8 cellular contexts compared by ENCODE assay signal in genomic region chr10:133318494-133319127, GRCh38. TPM values are rescaled to one million over a fixed set of nuclear protein-coding genes. Genes with fewer than 3 reads are reported as not detected.
A peak's percentile ranks its signal among the peaks of the same experiment; 100 is the strongest.
DNase-seq lines count a peak whose midpoint lies in the region; ATAC-seq, FAIRE-seq and TF ChIP-seq lines count a peak whose summit lies in the region.

No MANE protein-coding gene starts in this region.

- H3K36me3 ChIP-seq in GM23338 (ENCODE audit: insufficient read depth) (no peaks in the 10 kb centered on the region), keratinocyte (ENCODE audit: control insufficient read depth in 2 of 2, extremely low read depth in 1 of 2, insufficient read depth in 2 of 2, low read length in 2 of 2) (no peaks in the 10 kb centered on the region)

- H3K9me1 ChIP-seq in keratinocyte (ENCODE audit: control insufficient read depth, extremely low read depth, insufficient read depth, low read length), result no peaks in the 10 kb centered on the region

- no peaks in the 10 kb centered on the region for H3K4me1 ChIP-seq in GM23338 (ENCODE audit: insufficient read depth)
- no peaks in the 10 kb centered on the region for H3K4me1 ChIP-seq in keratinocyte (ENCODE audit: control insufficient read depth, extremely low read depth, insufficient read depth, low read length)

- intact Hi-C loops in MCF 10A (cut with micrococcal nuclease), result loop anchor here (10.0 kb wide), 1 partner anchor 664 kb away; no protein-coding TSS in a partner anchor

- no peak overlapping the region for H3K9ac ChIP-seq in keratinocyte (ENCODE audit: control insufficient read depth, extremely low read depth, insufficient read depth, low read length)

- no peaks in the 10 kb centered on the region for H3K79me2 ChIP-seq in GM23338 (replicated peaks; ENCODE audit: insufficient read depth)
- H3K79me2 ChIP-seq in keratinocyte (ENCODE audit: control insufficient read depth, insufficient read depth, low read length), result no peaks in the 10 kb centered on the region

- H3K27ac ChIP-seq in GM23338 (ENCODE audit: low read depth) (no peak overlapping the region), keratinocyte (ENCODE audit: control insufficient read depth, insufficient read depth, low read length) (no peak overlapping the region)

- DNase-seq in DMS53 (lab: John Stamatoyannopoulos, UW) (peak; percentile 92), GM23338 (ENCODE audit: low spot score) (peak; percentile 88), NCI-H1092 (lab: John Stamatoyannopoulos, UW) (peak; percentile 60), UCSD-AML1 (lab: John Stamatoyannopoulos, UW; ENCODE audit: unreplicated experiment) (peak; percentile 83), MCF 10A (ENCODE audit: unreplicated experiment) (peak; percentile 66), keratinocyte (ENCODE audit: low read depth, low spot score) (no peak)
- DNase-seq in stimulated activated CD4-positive, alpha-beta T cell treated with anti-CD3 and anti-CD28 coated beads, Interleukin-2, amount 100 ng/mL, for 24 hours, result peak; percentile 73 to 78

- H3K36me3 Mint-ChIP-seq in GM23338 (ENCODE audit: low read depth) (no peaks in the 10 kb centered on the region; the same call in 2 of the 3 replicates), MCF 10A (ENCODE audit: insufficient read depth, unreplicated experiment) (no peaks in the 10 kb centered on the region)

- H2AFZ ChIP-seq in GM23338 (peak overlapping the region; percentile 59; the same call in 1 of the 2 replicates), keratinocyte (ENCODE audit: control insufficient read depth, low read length) (peak overlapping the region; percentile 85)

- peaks cover 24% of the 10 kb centered on the region for H3K27me3 Mint-ChIP-seq in GM23338 (ENCODE audit: insufficient read depth, low read depth, poor library complexity)
- peaks cover 13% of the 10 kb centered on the region for H3K27me3 Mint-ChIP-seq in MCF 10A (ENCODE audit: insufficient read depth, unreplicated experiment)

- POLR2A ChIA-PET in MCF 10A (lab: Yijun Ruan, JAX), result no interaction called here

- peak overlapping the region; percentile 64 for H3K4me3 ChIP-seq in GM23338
- H3K4me3 ChIP-seq in keratinocyte (ENCODE audit: control insufficient read depth in 2 of 3, extremely low read depth in 1 of 3, insufficient read depth in 2 of 3, low read depth in 1 of 3, low read length in 3 of 3), result peak overlapping the region; percentile 35 to 44 (median 38)

- peak; percentile 77 to 93 for TF ChIP-seq CTCF in GM23338 (conservative IDR thresholded peaks at IDR 0.05; ENCODE audit: low read depth in 2 of 2)
- peak; percentile 75 for TF ChIP-seq CTCF in MCF 10A (IDR thresholded peaks at IDR 0.05; ENCODE audit: unreplicated experiment)
- peak; percentile 60 to 94 (median 93) for TF ChIP-seq CTCF in keratinocyte (optimal IDR thresholded peaks at IDR 0.05 in 1 of 3, IDR thresholded peaks at IDR 0.05 in 1 of 3, conservative IDR thresholded peaks at IDR 0.05 in 1 of 3; ENCODE audit: extremely low read depth in 1 of 3, insufficient read depth in 2 of 3, low read length in 3 of 3)

- H3K27ac Mint-ChIP-seq in GM23338, result no peak overlapping the region
- no peak overlapping the region for H3K27ac Mint-ChIP-seq in MCF 10A (ENCODE audit: low read depth, unreplicated experiment)

- no peaks in the 10 kb centered on the region for H3K9me3 ChIP-seq in keratinocyte (ENCODE audit: control insufficient read depth, low read depth, low read length)

- dilution Hi-C loops in keratinocyte (cut with MboI; ENCODE audit: extremely low pct_ligation_motif_present, low sequenced_read_pairs), result no loop called here

- H3F3A ChIP-seq in GM23338 (replicated peaks; ENCODE audit: low read depth), result 0 out of 2 replicates have a peak, but pooled peaks cover 3% of the 10 kb centered on the region

- H4K20me1 ChIP-seq in GM23338 (replicated peaks; ENCODE audit: insufficient read depth), result no peaks in the 10 kb centered on the region
- H4K20me1 ChIP-seq in keratinocyte (ENCODE audit: control insufficient read depth, extremely low read depth, insufficient read depth, low read length), result no peaks in the 10 kb centered on the region

- no peaks in the 10 kb centered on the region for H3K9me2 ChIP-seq in GM23338 (ENCODE audit: insufficient read depth)

- FAIRE-seq in keratinocyte (lab: Jason Lieb, UNC), result no peak

- BruUV-seq in MCF 10A (replicated peaks; lab: Mats Ljungman, UMichigan), result no TSS peak

- no peaks in the 10 kb centered on the region; the same call in 2 of the 3 replicates for H3K4me1 Mint-ChIP-seq in GM23338
- peaks cover 12% of the 10 kb centered on the region for H3K4me1 Mint-ChIP-seq in MCF 10A (ENCODE audit: insufficient read depth, unreplicated experiment)

- ATAC-seq in GM23338, result peak; percentile 98
- ATAC-seq in HG03025 (IDR thresholded peaks at IDR 0.05; ENCODE audit: low FRiP score, unreplicated experiment), result no peak

- H3K4me2 ChIP-seq in GM23338 (peak overlapping the region; percentile 70), keratinocyte (ENCODE audit: control insufficient read depth, extremely low read depth, insufficient read depth, low read depth, low read length) (peak overlapping the region; percentile 77)

- H3K4me3 Mint-ChIP-seq in GM23338 (peak overlapping the region; percentile 68), MCF 10A (ENCODE audit: unreplicated experiment) (peak overlapping the region; percentile 37)

- CTCF ChIA-PET in MCF 10A (lab: Yijun Ruan, JAX), result interaction anchor here (0.6 to 1.0 kb wide), 6 partner anchors 16 to 771 kb away, joined by 3 to 5 read pairs (median 4); no protein-coding TSS in a partner anchor

- H3K27me3 ChIP-seq in GM23338 (ENCODE audit: insufficient read depth) (peaks cover 3% of the 10 kb centered on the region; the same call in 1 of the 2 replicates), keratinocyte (ENCODE audit: control insufficient read depth, extremely low read depth, insufficient read depth, low read length) (peaks cover 3% of the 10 kb centered on the region)

- peaks cover 4% of the 10 kb centered on the region; the same call in 2 of the 3 replicates for H3K9me3 Mint-ChIP-seq in GM23338
- H3K9me3 Mint-ChIP-seq in MCF 10A (ENCODE audit: unreplicated experiment), result no peaks in the 10 kb centered on the region

RNA-seq across cellular contexts. Expression of gene ZNF511, which starts 9.9 kb away (rescaled TPM):
- 41.0 and 41.3 TPM in 2 replicates for total RNA-seq in GM23338 (2014; rRNA removed; shearing (Covaris generic))
- 104 and 114 TPM in 2 replicates for polyA plus RNA-seq in GM23338 (2016; fragmentation: Nextera tagmentation; extraction: Ambion mirVana)
- total RNA-seq in MCF 10A (2022), result 28.9 and 42.7 TPM in 2 replicates
- 15.3 to 22.0 TPM (median 20.2 TPM) in 3 replicates for polyA plus RNA-seq in keratinocyte
- 13.8 TPM for polyA plus RNA-seq in keratinocyte (2011; ENCODE audit: low read depth)
- 11.8 and 12.5 TPM in 2 replicates for polyA plus RNA-seq in keratinocyte (2011; cell fraction: cytosol; rRNA removed)
- 7.4 and 8.4 TPM in 2 replicates for polyA plus RNA-seq in keratinocyte (2011; cell fraction: nucleus; rRNA removed)
- polyA plus RNA-seq in keratinocyte (2012; ENCODE audit: low replicate concordance), result 8.7 and 29.5 TPM in 2 replicates
- polyA minus RNA-seq in keratinocyte, result 11.4 to 25.4 TPM (median 11.7 TPM) in 3 replicates
- 15.0 TPM for polyA minus RNA-seq in keratinocyte (2011; cell fraction: cytosol; rRNA and poly(A)+ RNA removed)
- polyA minus RNA-seq in keratinocyte (2011; cell fraction: nucleus; rRNA and poly(A)+ RNA removed), result 2.8 and 3.7 TPM in 2 replicates

RNA-seq across cellular contexts. Expression of gene TUBGCP2, which starts 9.9 kb away (rescaled TPM):
- 51.5 and 67.7 TPM in 2 replicates for total RNA-seq in GM23338 (2014; rRNA removed; shearing (Covaris generic))
- polyA plus RNA-seq in GM23338 (2016; fragmentation: Nextera tagmentation; extraction: Ambion mirVana), result 56.6 and 59.6 TPM in 2 replicates
- 95.9 and 96.2 TPM in 2 replicates for total RNA-seq in MCF 10A (2022)
- polyA plus RNA-seq in keratinocyte, result 38.0 to 55.8 TPM (median 48.2 TPM) in 3 replicates
- 18.0 TPM for polyA plus RNA-seq in keratinocyte (2011; ENCODE audit: low read depth)
- 40.3 and 41.4 TPM in 2 replicates for polyA plus RNA-seq in keratinocyte (2011; cell fraction: cytosol; rRNA removed)
- polyA plus RNA-seq in keratinocyte (2011; cell fraction: nucleus; rRNA removed), result 58.3 and 61.5 TPM in 2 replicates
- polyA plus RNA-seq in keratinocyte (2012; ENCODE audit: low replicate concordance), result 33.3 and 56.3 TPM in 2 replicates
- 55.2 to 61.1 TPM (median 59.1 TPM) in 3 replicates for polyA minus RNA-seq in keratinocyte
- polyA minus RNA-seq in keratinocyte (2011; cell fraction: cytosol; rRNA and poly(A)+ RNA removed), result 64.1 TPM
- 35.8 and 45.1 TPM in 2 replicates for polyA minus RNA-seq in keratinocyte (2011; cell fraction: nucleus; rRNA and poly(A)+ RNA removed)

RNA-seq across cellular contexts. Expression of gene CALY, which starts 18.1 kb away (rescaled TPM):
- 0.31 and 1.0 TPM in 2 replicates for total RNA-seq in GM23338 (2014; rRNA removed; shearing (Covaris generic))
- polyA plus RNA-seq in GM23338 (2016; fragmentation: Nextera tagmentation; extraction: Ambion mirVana), result 8.0 and 9.0 TPM in 2 replicates
- not detected in 2 replicates for total RNA-seq in MCF 10A (2022)
- polyA plus RNA-seq in keratinocyte, result not detected in 3 replicates
- polyA plus RNA-seq in keratinocyte (2011; ENCODE audit: low read depth), result not detected
- not detected in 2 replicates for polyA plus RNA-seq in keratinocyte (2011; cell fraction: cytosol; rRNA removed)
- not detected in 2 replicates for polyA plus RNA-seq in keratinocyte (2011; cell fraction: nucleus; rRNA removed)
- polyA plus RNA-seq in keratinocyte (2012; ENCODE audit: low replicate concordance), result not detected in 2 replicates
- polyA minus RNA-seq in keratinocyte, result not detected in 3 replicates
- not detected for polyA minus RNA-seq in keratinocyte (2011; cell fraction: cytosol; rRNA and poly(A)+ RNA removed)
- not detected in 2 replicates for polyA minus RNA-seq in keratinocyte (2011; cell fraction: nucleus; rRNA and poly(A)+ RNA removed)

RNA-seq across cellular contexts. Expression of gene PRAP1, which starts 28.6 kb away (rescaled TPM):
- total RNA-seq in GM23338 (2014; rRNA removed; shearing (Covaris generic)), result not detected in 2 replicates
- 0.68 and 1.5 TPM in 2 replicates for polyA plus RNA-seq in GM23338 (2016; fragmentation: Nextera tagmentation; extraction: Ambion mirVana)
- not detected in 2 replicates for total RNA-seq in MCF 10A (2022)
- polyA plus RNA-seq in keratinocyte, result not detected in 3 replicates
- polyA plus RNA-seq in keratinocyte (2011; ENCODE audit: low read depth), result not detected
- not detected in 2 replicates for polyA plus RNA-seq in keratinocyte (2011; cell fraction: cytosol; rRNA removed)
- polyA plus RNA-seq in keratinocyte (2011; cell fraction: nucleus; rRNA removed), result not detected in 2 replicates
- polyA plus RNA-seq in keratinocyte (2012; ENCODE audit: low replicate concordance), result not detected in 2 replicates
- polyA minus RNA-seq in keratinocyte, result not detected in 3 replicates
- not detected for polyA minus RNA-seq in keratinocyte (2011; cell fraction: cytosol; rRNA and poly(A)+ RNA removed)
- polyA minus RNA-seq in keratinocyte (2011; cell fraction: nucleus; rRNA and poly(A)+ RNA removed), result not detected in 2 replicates

RNA-seq across cellular contexts. Expression of gene FUOM, which starts 39.2 kb away (rescaled TPM):
- 33.9 and 43.9 TPM in 2 replicates for total RNA-seq in GM23338 (2014; rRNA removed; shearing (Covaris generic))
- 30.8 and 33.0 TPM in 2 replicates for polyA plus RNA-seq in GM23338 (2016; fragmentation: Nextera tagmentation; extraction: Ambion mirVana)
- 16.6 and 22.6 TPM in 2 replicates for total RNA-seq in MCF 10A (2022)
- 11.3 to 15.5 TPM (median 14.2 TPM) in 3 replicates for polyA plus RNA-seq in keratinocyte
- polyA plus RNA-seq in keratinocyte (2011; ENCODE audit: low read depth), result 2.5 TPM
- polyA plus RNA-seq in keratinocyte (2011; cell fraction: cytosol; rRNA removed), result 7.3 and 21.6 TPM in 2 replicates
- 4.5 and 7.6 TPM in 2 replicates for polyA plus RNA-seq in keratinocyte (2011; cell fraction: nucleus; rRNA removed)
- 2.7 and 18.2 TPM in 2 replicates for polyA plus RNA-seq in keratinocyte (2012; ENCODE audit: low replicate concordance)
- polyA minus RNA-seq in keratinocyte, result 2.5 to 4.7 TPM (median 3.3 TPM) in 3 replicates
- 9.4 TPM for polyA minus RNA-seq in keratinocyte (2011; cell fraction: cytosol; rRNA and poly(A)+ RNA removed)
- polyA minus RNA-seq in keratinocyte (2011; cell fraction: nucleus; rRNA and poly(A)+ RNA removed), result 2.4 and 3.9 TPM in 2 replicates
